In genomic region chr2:102005989-102006885, GRCh38 we compare ENCODE assay signal across 7 cellular contexts. TPM values are rescaled to one million over a fixed set of nuclear protein-coding genes. Genes with fewer than 3 reads are reported as not detected.
DNase-seq lines count a peak whose midpoint lies in the region; ATAC-seq and TF ChIP-seq lines count a peak whose summit lies in the region.

No MANE protein-coding gene starts in this region.

- no peak overlapping the region for H3K27ac Mint-ChIP-seq in chondrocyte (ENCODE audit: unreplicated experiment)

- H2AFZ ChIP-seq in PC-3 (ENCODE audit: low read length), result no peak overlapping the region

- TF ChIP-seq CTCF in HEK293 (tag by site-specific recombination; IDR thresholded peaks at IDR 0.05) (peak; percentile 19; the same call in 1 of the 2 replicates), PC-3 (conservative IDR thresholded peaks at IDR 0.05; ENCODE audit: low read depth, low read length) (peak; percentile 83), chondrocyte (IDR thresholded peaks at IDR 0.05) (peak; percentile 86), right lobe of liver (IDR thresholded peaks at IDR 0.05) (peak; percentile 71 to 79 (median 73)), transverse colon (IDR thresholded peaks at IDR 0.05) (peak; percentile 59 to 68 (median 62))

- H3K9me3 ChIP-seq in HEK293 (ENCODE audit: control insufficient read depth, insufficient read depth, low read depth, low read length), result no peaks in the 10 kb centered on the region
- H3K9me3 ChIP-seq in PC-3 (ENCODE audit: low read length), result no peaks in the 10 kb centered on the region
- no peaks in the 10 kb centered on the region for H3K9me3 ChIP-seq in right lobe of liver
- H3K9me3 ChIP-seq in transverse colon, result no peaks in the 10 kb centered on the region

- TF ChIP-seq POLR2A in right lobe of liver (IDR thresholded peaks at IDR 0.05), result no peak
- TF ChIP-seq POLR2A in transverse colon (IDR thresholded peaks at IDR 0.05), result no peak

- no peaks in the 10 kb centered on the region for H3K9me2 ChIP-seq in PC-3 (replicated peaks; ENCODE audit: low read length)

- H4K20me1 ChIP-seq in PC-3 (ENCODE audit: low read length), result no peaks in the 10 kb centered on the region

- no peak overlapping the region for H3K4me3 Mint-ChIP-seq in chondrocyte (ENCODE audit: unreplicated experiment)

- H3K27me3 ChIP-seq in PC-3 (ENCODE audit: low read length) (no peaks in the 10 kb centered on the region), right lobe of liver (no peaks in the 10 kb centered on the region), transverse colon (no peaks in the 10 kb centered on the region)

- H3K9ac ChIP-seq in PC-3 (ENCODE audit: low read length), result no peak overlapping the region

- DNase-seq in ELR (ENCODE audit: low read depth), result peak; percentile 79
- peak; percentile 63 for DNase-seq in PC-3
- DNase-seq in chondrocyte (ENCODE audit: low spot score), result no peak
- DNase-seq in right lobe of liver, result no peak
- no peak for DNase-seq in transverse colon

- POLR2A ChIA-PET in HEK293 (lab: Yijun Ruan, JAX), result interaction anchor here (0.8 kb wide), 1 partner anchor 237 kb away, joined by 3 read pairs; no protein-coding TSS in a partner anchor
- POLR2A ChIA-PET in PC-3 (lab: Charles Lee; ENCODE audit: unreplicated experiment), result interaction anchor here (0.5 kb wide), 1 partner anchor 76 kb away, joined by 4 read pairs; no protein-coding TSS in a partner anchor

- no peaks in the 10 kb centered on the region for H3K9me3 Mint-ChIP-seq in chondrocyte (ENCODE audit: low read depth)

- H3K4me3 ChIP-seq in HEK293 (ENCODE audit: low read depth, low read length), result no peak overlapping the region
- H3K4me3 ChIP-seq in PC-3 (ENCODE audit: low read length), result no peak overlapping the region
- H3K4me3 ChIP-seq in right lobe of liver, result no peak overlapping the region
- H3K4me3 ChIP-seq in transverse colon, result no peak overlapping the region

- H3K4me1 Mint-ChIP-seq in chondrocyte (ENCODE audit: low read depth), result no peaks in the 10 kb centered on the region

- ATAC-seq in PC-3, result peak; percentile 78
- peak; percentile 92 to 94 (median 93) for ATAC-seq in right lobe of liver
- ATAC-seq in GM19455 (IDR thresholded peaks at IDR 0.05; ENCODE audit: unreplicated experiment), result no peak

- intact Hi-C loops in PC-3 (cut with micrococcal nuclease), result no loop called here
- intact Hi-C loops in right lobe of liver (cut with DNase I), result no loop called here
- intact Hi-C loops in transverse colon (cut with DNase I; ENCODE audit: low total_unique reads), result no loop called here

- no peaks in the 10 kb centered on the region for H3F3A ChIP-seq in PC-3 (ENCODE audit: low read length, unreplicated experiment)

- H3K27ac ChIP-seq in HEK293 (ENCODE audit: extremely low read depth, low read depth, low read length) (no peak overlapping the region), PC-3 (ENCODE audit: low read length) (no peak overlapping the region), right lobe of liver (no peak overlapping the region), transverse colon (no peak overlapping the region)

- TF ChIP-seq EP300 in transverse colon (IDR thresholded peaks at IDR 0.05; ENCODE audit: low read depth), result no peak

- 58% methylated on average over 11 of the region's 15 CpGs for WGBS in right lobe of liver (ENCODE audit: insufficient coverage, low coverage, low lambda C conversion rate, missing lambda C conversion rate)
- 44 to 64% methylated on average over 6 to 15 of the region's 15 CpGs for WGBS in transverse colon (ENCODE audit: low coverage in 1 of 2), 2 donors

- CTCF ChIA-PET in HEK293 (lab: Yijun Ruan, JAX), result interaction anchor here (0.7 to 5.0 kb wide), 22 partner anchors 9 to 438 kb away, joined by 3 to 33 read pairs (median 3); no protein-coding TSS in a partner anchor
- CTCF ChIA-PET in PC-3 (lab: Charles Lee), result interaction anchor here (0.7 to 1.9 kb wide), 3 partner anchors 14 to 235 kb away, joined by 4 to 17 read pairs (median 8); no protein-coding TSS in a partner anchor

- no peaks in the 10 kb centered on the region for H3K36me3 Mint-ChIP-seq in chondrocyte (ENCODE audit: low read depth)

- H3K27me3 Mint-ChIP-seq in chondrocyte (ENCODE audit: low read depth), result peaks cover 2% of the 10 kb centered on the region

- H3K4me1 ChIP-seq in HEK293 (ENCODE audit: control insufficient read depth, insufficient read depth, low read length) (no peaks in the 10 kb centered on the region), PC-3 (ENCODE audit: insufficient read depth, low read length) (peaks cover 15% of the 10 kb centered on the region), right lobe of liver (peaks cover 0 to 7% (median 3%) of the 10 kb centered on the region in 4 donors), transverse colon (peaks cover 0 to 8% (median 3%) of the 10 kb centered on the region in 4 donors)

- in situ Hi-C loops in transverse colon (cut with MboI; ENCODE audit: low pct_ligation_motif_present in 1 of 4, low pct_unique_long_range_greater_than_20kb in 1 of 4, low sequenced_read_pairs in 3 of 4), result loop anchor here in 3 of 4 donors (25.0 kb wide), 3 partner anchors 156 to 431 kb away; partner anchors contain the start of gene IL18R1 (in 1 of the 3)

- H3K4me2 ChIP-seq in PC-3 (ENCODE audit: low read length), result no peak overlapping the region

- no TSS peak for BruUV-seq in PC-3 (replicated peaks; lab: Mats Ljungman, UMichigan)

- H3K36me3 ChIP-seq in HEK293 (ENCODE audit: control insufficient read depth in 2 of 2, insufficient read depth in 1 of 2, low read length in 2 of 2), result no peaks in the 10 kb centered on the region
- H3K36me3 ChIP-seq in PC-3 (ENCODE audit: low read depth, low read length), result no peaks in the 10 kb centered on the region
- H3K36me3 ChIP-seq in right lobe of liver, result no peaks in the 10 kb centered on the region
- no peaks in the 10 kb centered on the region for H3K36me3 ChIP-seq in transverse colon

- H3K79me2 ChIP-seq in PC-3 (ENCODE audit: low read length), result no peaks in the 10 kb centered on the region

TF ChIP-seq in HEK293, 187 proteins besides CTCF, POLR2A, EP300 and RAD21:
- TF ChIP-seq TRIM28 (IDR thresholded peaks at IDR 0.05; ENCODE audit: borderline replicate concordance, low read length) (no peak), ZNF391 (tag by site-specific recombination; IDR thresholded peaks at IDR 0.05; ENCODE audit: borderline replicate concordance, low read depth) (no peak), BCL11A (tag by site-specific recombination; IDR thresholded peaks at IDR 0.05; ENCODE audit: low read depth) (no peak), ZNF16 (tag by site-specific recombination; IDR thresholded peaks at IDR 0.05; ENCODE audit: low read depth) (no peak), ZNF354C (tag by site-specific recombination; IDR thresholded peaks at IDR 0.05; ENCODE audit: borderline replicate concordance, low read depth) (no peak), ZNF184 (tag by site-specific recombination; IDR thresholded peaks at IDR 0.05) (no peak), SP2 (tag by site-specific recombination; IDR thresholded peaks at IDR 0.05) (no peak), ZNF169 (tag by site-specific recombination; IDR thresholded peaks at IDR 0.05) (no peak)

RNA-seq across cellular contexts. Expression of gene IL1R2, which starts 14.5 kb away (rescaled TPM):
- 5.6 and 6.0 TPM in 2 replicates for total RNA-seq in PC-3 (2014; rRNA removed)
- not detected in 3 replicates for total RNA-seq in chondrocyte
- 10 to 100 TPM in 4 of 6 experiments, 1 to 10 TPM in 2; 5.5 to 22.8 (median 12.3) TPM for total RNA-seq in right lobe of liver
- total RNA-seq in transverse colon, result 10 to 100 TPM in 3 of 4 donors, 1 to 10 TPM in 1; 7.1 to 52.4 (median 29.9) TPM

Comparison
In these comparisons a context has a peak if more than half of its experiments do, and no peak if none do; other contexts are left out.
1. DNase-seq: peak in ELR (single experiment) and PC-3 (single experiment); none in chondrocyte (single experiment), right lobe of liver (0 of 3) and transverse colon (single experiment).
2. CTCF ChIP-seq: peak in every context shown above with its lines; median percentile 86 in chondrocyte; 83 in PC-3; 73 in right lobe of liver; 62 in transverse colon; 19 in HEK293.